Comparison of ENCODE assay signal across 9 cellular contexts in the genomic region with DNA sequence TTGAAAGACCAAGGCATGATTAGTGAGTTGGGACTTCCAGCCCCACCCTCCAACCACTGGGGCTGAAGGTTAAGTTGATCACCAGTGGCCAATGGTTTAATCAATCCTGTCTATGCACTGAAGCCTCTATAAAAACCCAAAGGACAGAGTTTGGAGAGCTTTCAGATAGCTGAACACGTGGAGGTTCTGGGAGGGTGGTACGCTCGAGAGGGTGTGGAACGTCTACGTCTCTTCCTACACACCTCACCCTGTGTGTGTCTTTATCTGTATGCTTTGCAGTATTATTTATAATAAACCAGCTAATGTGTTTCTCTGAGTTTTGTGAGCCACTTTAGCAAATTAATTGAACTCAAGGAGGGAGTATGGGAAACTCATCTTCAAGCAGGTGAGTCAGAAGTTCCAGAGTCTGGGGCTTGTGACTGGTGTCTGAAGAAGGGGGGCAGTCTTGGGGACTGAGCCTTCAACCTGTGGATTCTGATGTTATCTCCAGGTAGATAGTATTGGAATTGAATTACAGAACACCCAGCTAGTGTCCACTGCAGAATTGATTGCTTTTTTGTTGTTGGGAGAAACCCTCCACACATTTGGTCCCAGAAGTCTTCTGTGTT. TPM values are rescaled to one million over a fixed set of nuclear protein-coding genes. Genes with fewer than 3 reads are reported as not detected.
DNase-seq lines count a peak whose midpoint lies in the region; ATAC-seq and TF ChIP-seq lines count a peak whose summit lies in the region.
"Had no signal": no experiment of that assay in that cellular context is flagged by ENCODE, and none has a peak within 500 bp of the region (broad histone marks: within the 10 kb centered on the region; RNA-seq: fewer than 3 reads in every experiment).

No MANE protein-coding gene starts in this region.

- WGBS in transverse colon (ENCODE audit: low coverage in 1 of 2), 2 donors = 86 to 100% methylated on average over 2 to 5 of the region's 5 CpGs

- H3K9me3 ChIP-seq in T-helper 17 cell (ENCODE audit: control insufficient read depth, low read length, poor library complexity, severe bottlenecking) (no peaks in the 10 kb centered on the region), transverse colon (no peaks in the 10 kb centered on the region)
- H3K9me3 ChIP-seq: psoas muscle had no signal

- H3K36me3 Mint-ChIP-seq in T-helper 17 cell (ENCODE audit: low read depth) = peaks cover 8% of the 10 kb centered on the region

- H3K27me3 Mint-ChIP-seq in T-helper 17 cell = no peaks in the 10 kb centered on the region

- no peak for TF ChIP-seq CTCF in transverse colon (IDR thresholded peaks at IDR 0.05)

- DNase-seq in T-helper 17 cell = peak in 1 of 3 donors; percentile 35
- peak; percentile 56 for DNase-seq in stimulated activated CD4-positive, alpha-beta T cell treated with anti-CD3 and anti-CD28 coated beads, Interleukin-4, amount 100 ng/mL, for 1 hour
- DNase-seq in medulla oblongata (ENCODE audit: extremely low spot score) = no peak
- no peak for DNase-seq in transverse colon
- DNase-seq: psoas muscle had no signal

- no peak for TF ChIP-seq POLR2A in transverse colon (IDR thresholded peaks at IDR 0.05)

- ATAC-seq in GM18868 (IDR thresholded peaks at IDR 0.05; ENCODE audit: unreplicated experiment) = peak; percentile 59
- ATAC-seq in T-helper 17 cell = peak; percentile 71
- ATAC-seq in HG03095 (IDR thresholded peaks at IDR 0.05; ENCODE audit: unreplicated experiment) = no peak
- no peak for ATAC-seq in HG02623 (IDR thresholded peaks at IDR 0.05; ENCODE audit: unreplicated experiment)

- H3K27ac ChIP-seq in cingulate gyrus (ENCODE audit: low read depth, low read length) (peak overlapping the region; percentile 6), transverse colon (no peak overlapping the region)
- H3K27ac ChIP-seq: psoas muscle had no signal

- no peaks in the 10 kb centered on the region for H3K27me3 ChIP-seq in transverse colon

- intact Hi-C loops in transverse colon (cut with DNase I; ENCODE audit: low total_unique reads) = no loop called here

- H3K36me3 ChIP-seq in transverse colon = peaks cover 0 to 11% (median 0%) of the 10 kb centered on the region in 4 donors

- no peak for TF ChIP-seq EP300 in transverse colon (IDR thresholded peaks at IDR 0.05; ENCODE audit: low read depth)

- in situ Hi-C loops in transverse colon (cut with MboI; ENCODE audit: low pct_ligation_motif_present in 1 of 4, low pct_unique_long_range_greater_than_20kb in 1 of 4, low sequenced_read_pairs in 3 of 4) = loop anchor here in 1 of 4 donors (25.0 kb wide), 1 partner anchor 148 kb away; the partner anchor contains the start of gene SLC35F5

- peaks cover 10 to 54% (median 19%) of the 10 kb centered on the region in 4 donors for H3K4me1 ChIP-seq in transverse colon

- no peak overlapping the region for H3K4me3 ChIP-seq in transverse colon
- H3K4me3 ChIP-seq: psoas muscle had no signal

- H3K4me3 Mint-ChIP-seq in T-helper 17 cell = peak overlapping the region; percentile 80

- peaks cover 47% of the 10 kb centered on the region for H3K4me1 Mint-ChIP-seq in T-helper 17 cell

- H3K27ac Mint-ChIP-seq in T-helper 17 cell = peak overlapping the region; percentile 97

RNA-seq across cellular contexts. Expression of gene ACTR3, which starts 20.3 kb away (rescaled TPM):
- total RNA-seq in T-helper 17 cell (100 to 1,000 TPM; 229 to 267 TPM), transverse colon (100 to 1,000 TPM in 2 of 4 donors, 10 to 100 TPM in 2; 68.8 to 143 (median 114) TPM)

Comparison
In these comparisons a context has a peak if more than half of its experiments do, and no peak if none do; other contexts are left out.
1. ATAC-seq: peak in GM18868 (single experiment) and T-helper 17 cell (single experiment); none in HG03095 (single experiment) and HG02623 (single experiment).